1 cellular context compared by ENCODE assay signal in the genomic region with DNA sequence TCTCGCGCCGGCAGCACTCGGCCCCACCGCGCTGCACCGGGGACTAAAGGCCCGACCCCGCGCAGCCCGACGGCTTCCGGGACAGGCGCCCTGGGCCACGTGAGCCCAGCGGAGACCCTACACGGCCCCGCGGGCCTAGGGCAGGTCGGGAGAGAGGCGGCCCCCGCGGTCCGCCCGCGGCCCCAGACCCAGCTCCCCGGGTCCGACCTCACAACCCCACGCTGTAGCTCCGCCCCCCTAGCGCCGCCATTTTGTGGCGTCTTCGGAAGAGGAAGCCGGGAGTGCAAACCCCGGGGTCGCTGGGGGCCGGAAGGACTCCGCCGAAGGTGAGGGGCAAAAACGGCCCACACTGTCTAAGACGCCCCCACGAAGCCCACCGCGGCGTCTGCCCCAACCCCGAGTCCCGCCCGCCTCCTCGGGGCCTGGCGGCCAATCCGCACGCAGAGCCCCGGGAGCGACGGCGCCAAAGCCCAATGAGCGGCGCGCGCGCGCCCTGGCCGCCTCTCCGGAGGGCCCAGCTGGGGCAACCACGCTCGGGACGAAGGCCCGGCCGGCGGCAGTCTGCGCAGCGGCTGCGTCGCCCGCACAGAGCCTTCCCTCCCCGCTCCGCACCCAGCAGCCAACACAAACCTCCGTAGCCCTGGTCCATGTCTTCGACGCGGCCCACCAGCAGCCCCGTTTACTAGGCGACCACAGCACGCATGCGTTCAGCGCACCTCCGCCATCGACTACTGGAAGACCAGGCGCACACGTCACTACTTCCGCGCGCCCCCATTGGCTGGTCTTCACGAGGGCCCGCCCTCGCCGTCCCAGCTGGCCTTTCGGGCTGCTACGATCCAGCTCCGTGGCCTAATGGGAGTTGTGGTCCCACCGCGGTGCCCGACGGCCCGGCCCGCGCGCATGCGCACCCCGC.
TF ChIP-seq lines count a peak whose summit lies in the region.

A gene (minus strand): TSS at position 705 of the 913 bp plus-strand sequence. CDS start 56 bp downstream, at position 649.

TF ChIP-seq in HEK293, 187 proteins besides CTCF, POLR2A, EP300 and RAD21 (continued from another document and continues in another):
- TF ChIP-seq, protein P1, sequence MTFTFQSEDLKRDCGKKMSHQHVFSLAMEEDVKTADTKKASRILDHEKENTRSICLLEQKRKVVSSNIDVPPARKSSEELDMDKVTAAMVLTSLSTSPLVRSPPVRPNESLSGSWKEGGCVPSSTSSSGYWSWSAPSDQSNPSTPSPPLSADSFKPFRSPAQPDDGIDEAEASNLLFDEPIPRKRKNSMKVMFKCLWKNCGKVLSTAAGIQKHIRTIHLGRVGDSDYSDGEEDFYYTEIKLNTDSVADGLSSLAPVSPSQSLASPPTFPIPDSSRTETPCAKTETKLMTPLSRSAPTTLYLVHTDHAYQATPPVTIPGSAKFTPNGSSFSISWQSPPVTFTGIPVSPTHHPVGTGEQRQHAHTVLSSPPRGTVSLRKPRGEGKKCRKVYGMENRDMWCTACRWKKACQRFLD (tag by site-specific recombination; IDR thresholded peaks at IDR 0.05): no peak
- TF ChIP-seq MEIS1 (CRISPR knock-in tag; IDR thresholded peaks at IDR 0.05; ENCODE audit: borderline replicate concordance) (no peak), ZNF660 (tag by site-specific recombination; IDR thresholded peaks at IDR 0.05) (peak; percentile 87), OVOL3 (tag by site-specific recombination; IDR thresholded peaks at IDR 0.05) (no peak), ZNF600 (tag by site-specific recombination; IDR thresholded peaks at IDR 0.05) (no peak), ZNF548 (tag by site-specific recombination; IDR thresholded peaks at IDR 0.05) (no peak), ZNF221 (tag by site-specific recombination; IDR thresholded peaks at IDR 0.05; ENCODE audit: borderline replicate concordance) (no peak), ZNF658 (tag by site-specific recombination; IDR thresholded peaks at IDR 0.05) (no peak), ZNF23 (tag by site-specific recombination; IDR thresholded peaks at IDR 0.05; ENCODE audit: borderline replicate concordance) (no peak), ZNF701 (tag by site-specific recombination; IDR thresholded peaks at IDR 0.05) (no peak), ZNF184 (tag by site-specific recombination; IDR thresholded peaks at IDR 0.05) (peak; percentile 36; the same call in 1 of the 2 replicates), ZNF776 (tag by site-specific recombination; IDR thresholded peaks at IDR 0.05; ENCODE audit: borderline replicate concordance) (no peak), SALL2 (tag by site-specific recombination; IDR thresholded peaks at IDR 0.05; ENCODE audit: borderline replicate concordance) (no peak), ZNF529 (tag by site-specific recombination; IDR thresholded peaks at IDR 0.05; ENCODE audit: insufficient replicate concordance) (no peak), ZFP41 (tag by site-specific recombination; IDR thresholded peaks at IDR 0.05; ENCODE audit: borderline replicate concordance) (no peak), ZFP69B (tag by site-specific recombination; IDR thresholded peaks at IDR 0.05) (no peak; the same call in 1 of the 2 replicates), ZNF76 (tag by site-specific recombination; IDR thresholded peaks at IDR 0.05; ENCODE audit: borderline replicate concordance, low read depth) (peak; percentile 95), FEZF1 (tag by site-specific recombination; IDR thresholded peaks at IDR 0.05) (no peak), ZNF112 (tag by site-specific recombination; IDR thresholded peaks at IDR 0.05) (no peak), ZBTB21 (tag by site-specific recombination; IDR thresholded peaks at IDR 0.05) (no peak), ZNF274 (IDR thresholded peaks at IDR 0.05; ENCODE audit: low read length) (no peak), ZNF274 (tag by site-specific recombination; IDR thresholded peaks at IDR 0.05; ENCODE audit: borderline replicate concordance) (no peak), ZBTB20 (tag by site-specific recombination; IDR thresholded peaks at IDR 0.05) (peak; percentile 97), ZNF549 (tag by site-specific recombination; IDR thresholded peaks at IDR 0.05) (no peak), ZBTB7A (tag by site-specific recombination; IDR thresholded peaks at IDR 0.05; ENCODE audit: low read depth) (peak; percentile 8; the same call in 1 of the 2 replicates), ZSCAN23 (tag by site-specific recombination; IDR thresholded peaks at IDR 0.05) (no peak), ZNF571 (tag by site-specific recombination; IDR thresholded peaks at IDR 0.05) (no peak), SETDB1 (IDR thresholded peaks at IDR 0.05; ENCODE audit: insufficient read length, low read length) (no peak), ZNF433 (tag by site-specific recombination; IDR thresholded peaks at IDR 0.05; ENCODE audit: low read depth) (no peak), ZNF664 (tag by site-specific recombination; IDR thresholded peaks at IDR 0.05) (no peak)
- TF ChIP-seq, protein P2, sequence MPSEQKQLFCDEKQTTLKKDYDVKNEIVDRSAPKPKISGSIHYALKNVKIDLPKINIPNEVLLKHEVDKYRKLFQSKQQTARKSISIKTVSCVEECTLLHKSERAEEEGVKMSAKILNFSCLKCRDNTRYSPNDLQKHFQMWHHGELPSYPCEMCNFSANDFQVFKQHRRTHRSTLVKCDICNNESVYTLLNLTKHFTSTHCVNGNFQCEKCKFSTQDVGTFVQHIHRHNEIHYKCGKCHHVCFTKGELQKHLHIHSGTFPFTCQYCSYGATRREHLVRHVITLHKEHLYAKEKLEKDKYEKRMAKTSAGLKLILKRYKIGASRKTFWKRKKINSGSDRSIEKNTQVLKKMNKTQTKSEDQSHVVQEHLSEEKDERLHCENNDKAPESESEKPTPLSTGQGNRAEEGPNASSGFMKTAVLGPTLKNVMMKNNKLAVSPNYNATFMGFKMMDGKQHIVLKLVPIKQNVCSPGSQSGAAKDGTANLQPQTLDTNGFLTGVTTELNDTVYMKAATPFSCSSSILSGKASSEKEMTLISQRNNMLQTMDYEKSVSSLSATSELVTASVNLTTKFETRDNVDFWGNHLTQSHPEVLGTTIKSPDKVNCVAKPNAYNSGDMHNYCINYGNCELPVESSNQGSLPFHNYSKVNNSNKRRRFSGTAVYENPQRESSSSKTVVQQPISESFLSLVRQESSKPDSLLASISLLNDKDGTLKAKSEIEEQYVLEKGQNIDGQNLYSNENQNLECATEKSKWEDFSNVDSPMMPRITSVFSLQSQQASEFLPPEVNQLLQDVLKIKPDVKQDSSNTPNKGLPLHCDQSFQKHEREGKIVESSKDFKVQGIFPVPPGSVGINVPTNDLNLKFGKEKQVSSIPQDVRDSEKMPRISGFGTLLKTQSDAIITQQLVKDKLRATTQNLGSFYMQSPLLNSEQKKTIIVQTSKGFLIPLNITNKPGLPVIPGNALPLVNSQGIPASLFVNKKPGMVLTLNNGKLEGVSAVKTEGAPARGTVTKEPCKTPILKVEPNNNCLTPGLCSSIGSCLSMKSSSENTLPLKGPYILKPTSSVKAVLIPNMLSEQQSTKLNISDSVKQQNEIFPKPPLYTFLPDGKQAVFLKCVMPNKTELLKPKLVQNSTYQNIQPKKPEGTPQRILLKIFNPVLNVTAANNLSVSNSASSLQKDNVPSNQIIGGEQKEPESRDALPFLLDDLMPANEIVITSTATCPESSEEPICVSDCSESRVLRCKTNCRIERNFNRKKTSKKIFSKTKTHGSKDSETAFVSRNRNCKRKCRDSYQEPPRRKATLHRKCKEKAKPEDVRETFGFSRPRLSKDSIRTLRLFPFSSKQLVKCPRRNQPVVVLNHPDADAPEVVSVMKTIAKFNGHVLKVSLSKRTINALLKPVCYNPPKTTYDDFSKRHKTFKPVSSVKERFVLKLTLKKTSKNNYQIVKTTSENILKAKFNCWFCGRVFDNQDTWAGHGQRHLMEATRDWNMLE (tag by site-specific recombination; conservative IDR thresholded peaks at IDR 0.05; ENCODE audit: low read depth): 0 out of 2 replicates have a peak, but pooled peaks have one; percentile 28
- TF ChIP-seq, protein P3, sequence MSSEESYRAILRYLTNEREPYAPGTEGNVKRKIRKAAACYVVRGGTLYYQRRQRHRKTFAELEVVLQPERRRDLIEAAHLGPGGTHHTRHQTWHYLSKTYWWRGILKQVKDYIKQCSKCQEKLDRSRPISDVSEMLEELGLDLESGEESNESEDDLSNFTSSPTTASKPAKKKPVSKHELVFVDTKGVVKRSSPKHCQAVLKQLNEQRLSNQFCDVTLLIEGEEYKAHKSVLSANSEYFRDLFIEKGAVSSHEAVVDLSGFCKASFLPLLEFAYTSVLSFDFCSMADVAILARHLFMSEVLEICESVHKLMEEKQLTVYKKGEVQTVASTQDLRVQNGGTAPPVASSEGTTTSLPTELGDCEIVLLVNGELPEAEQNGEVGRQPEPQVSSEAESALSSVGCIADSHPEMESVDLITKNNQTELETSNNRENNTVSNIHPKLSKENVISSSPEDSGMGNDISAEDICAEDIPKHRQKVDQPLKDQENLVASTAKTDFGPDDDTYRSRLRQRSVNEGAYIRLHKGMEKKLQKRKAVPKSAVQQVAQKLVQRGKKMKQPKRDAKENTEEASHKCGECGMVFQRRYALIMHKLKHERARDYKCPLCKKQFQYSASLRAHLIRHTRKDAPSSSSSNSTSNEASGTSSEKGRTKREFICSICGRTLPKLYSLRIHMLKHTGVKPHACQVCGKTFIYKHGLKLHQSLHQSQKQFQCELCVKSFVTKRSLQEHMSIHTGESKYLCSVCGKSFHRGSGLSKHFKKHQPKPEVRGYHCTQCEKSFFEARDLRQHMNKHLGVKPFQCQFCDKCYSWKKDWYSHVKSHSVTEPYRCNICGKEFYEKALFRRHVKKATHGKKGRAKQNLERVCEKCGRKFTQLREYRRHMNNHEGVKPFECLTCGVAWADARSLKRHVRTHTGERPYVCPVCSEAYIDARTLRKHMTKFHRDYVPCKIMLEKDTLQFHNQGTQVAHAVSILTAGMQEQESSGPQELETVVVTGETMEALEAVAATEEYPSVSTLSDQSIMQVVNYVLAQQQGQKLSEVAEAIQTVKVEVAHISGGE (tag by site-specific recombination; conservative IDR thresholded peaks at IDR 0.05; ENCODE audit: low read depth): peak; percentile 83
- TF ChIP-seq, protein P4, sequence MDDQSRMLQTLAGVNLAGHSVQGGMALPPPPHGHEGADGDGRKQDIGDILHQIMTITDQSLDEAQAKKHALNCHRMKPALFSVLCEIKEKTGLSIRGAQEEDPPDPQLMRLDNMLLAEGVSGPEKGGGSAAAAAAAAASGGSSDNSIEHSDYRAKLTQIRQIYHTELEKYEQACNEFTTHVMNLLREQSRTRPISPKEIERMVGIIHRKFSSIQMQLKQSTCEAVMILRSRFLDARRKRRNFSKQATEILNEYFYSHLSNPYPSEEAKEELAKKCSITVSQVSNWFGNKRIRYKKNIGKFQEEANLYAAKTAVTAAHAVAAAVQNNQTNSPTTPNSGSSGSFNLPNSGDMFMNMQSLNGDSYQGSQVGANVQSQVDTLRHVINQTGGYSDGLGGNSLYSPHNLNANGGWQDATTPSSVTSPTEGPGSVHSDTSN (CRISPR knock-in tag; IDR thresholded peaks at IDR 0.05): peak; percentile 69; the same call in 1 of the 2 replicates
- TF ChIP-seq, protein P5, sequence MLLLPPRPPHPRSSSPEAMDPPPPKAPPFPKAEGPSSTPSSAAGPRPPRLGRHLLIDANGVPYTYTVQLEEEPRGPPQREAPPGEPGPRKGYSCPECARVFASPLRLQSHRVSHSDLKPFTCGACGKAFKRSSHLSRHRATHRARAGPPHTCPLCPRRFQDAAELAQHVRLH (tag by site-specific recombination; IDR thresholded peaks at IDR 0.05): no peak
- TF ChIP-seq, protein P6, sequence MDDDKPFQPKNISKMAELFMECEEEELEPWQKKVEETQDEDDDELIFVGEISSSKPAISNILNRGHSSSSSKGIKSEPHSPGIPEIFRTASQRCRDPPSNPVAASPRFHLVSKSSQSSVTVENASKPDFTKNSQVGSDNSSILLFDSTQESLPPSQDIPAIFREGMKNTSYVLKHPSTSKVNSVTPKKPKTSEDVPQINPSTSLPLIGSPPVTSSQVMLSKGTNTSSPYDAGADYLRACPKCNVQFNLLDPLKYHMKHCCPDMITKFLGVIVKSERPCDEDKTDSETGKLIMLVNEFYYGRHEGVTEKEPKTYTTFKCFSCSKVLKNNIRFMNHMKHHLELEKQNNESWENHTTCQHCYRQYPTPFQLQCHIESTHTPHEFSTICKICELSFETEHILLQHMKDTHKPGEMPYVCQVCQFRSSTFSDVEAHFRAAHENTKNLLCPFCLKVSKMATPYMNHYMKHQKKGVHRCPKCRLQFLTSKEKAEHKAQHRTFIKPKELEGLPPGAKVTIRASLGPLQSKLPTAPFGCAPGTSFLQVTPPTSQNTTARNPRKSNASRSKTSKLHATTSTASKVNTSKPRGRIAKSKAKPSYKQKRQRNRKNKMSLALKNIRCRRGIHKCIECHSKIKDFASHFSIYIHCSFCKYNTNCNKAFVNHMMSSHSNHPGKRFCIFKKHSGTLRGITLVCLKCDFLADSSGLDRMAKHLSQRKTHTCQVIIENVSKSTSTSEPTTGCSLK (tag by site-specific recombination; IDR thresholded peaks at IDR 0.05): no peak
- TF ChIP-seq, protein P7, sequence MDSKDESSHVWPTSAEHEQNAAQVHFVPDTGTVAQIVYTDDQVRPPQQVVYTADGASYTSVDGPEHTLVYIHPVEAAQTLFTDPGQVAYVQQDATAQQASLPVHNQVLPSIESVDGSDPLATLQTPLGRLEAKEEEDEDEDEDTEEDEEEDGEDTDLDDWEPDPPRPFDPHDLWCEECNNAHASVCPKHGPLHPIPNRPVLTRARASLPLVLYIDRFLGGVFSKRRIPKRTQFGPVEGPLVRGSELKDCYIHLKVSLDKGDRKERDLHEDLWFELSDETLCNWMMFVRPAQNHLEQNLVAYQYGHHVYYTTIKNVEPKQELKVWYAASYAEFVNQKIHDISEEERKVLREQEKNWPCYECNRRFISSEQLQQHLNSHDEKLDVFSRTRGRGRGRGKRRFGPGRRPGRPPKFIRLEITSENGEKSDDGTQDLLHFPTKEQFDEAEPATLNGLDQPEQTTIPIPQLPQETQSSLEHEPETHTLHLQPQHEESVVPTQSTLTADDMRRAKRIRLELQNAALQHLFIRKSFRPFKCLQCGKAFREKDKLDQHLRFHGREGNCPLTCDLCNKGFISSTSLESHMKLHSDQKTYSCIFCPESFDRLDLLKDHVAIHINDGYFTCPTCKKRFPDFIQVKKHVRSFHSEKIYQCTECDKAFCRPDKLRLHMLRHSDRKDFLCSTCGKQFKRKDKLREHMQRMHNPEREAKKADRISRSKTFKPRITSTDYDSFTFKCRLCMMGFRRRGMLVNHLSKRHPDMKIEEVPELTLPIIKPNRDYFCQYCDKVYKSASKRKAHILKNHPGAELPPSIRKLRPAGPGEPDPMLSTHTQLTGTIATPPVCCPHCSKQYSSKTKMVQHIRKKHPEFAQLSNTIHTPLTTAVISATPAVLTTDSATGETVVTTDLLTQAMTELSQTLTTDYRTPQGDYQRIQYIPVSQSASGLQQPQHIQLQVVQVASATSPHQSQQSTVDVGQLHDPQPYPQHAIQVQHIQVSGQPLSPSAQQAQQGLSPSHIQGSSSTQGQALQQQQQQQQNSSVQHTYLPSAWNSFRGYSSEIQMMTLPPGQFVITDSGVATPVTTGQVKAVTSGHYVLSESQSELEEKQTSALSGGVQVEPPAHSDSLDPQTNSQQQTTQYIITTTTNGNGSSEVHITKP (tag by site-specific recombination; IDR thresholded peaks at IDR 0.05): peak; percentile 15; the same call in 1 of the 2 replicates
- TF ChIP-seq, protein P8, sequence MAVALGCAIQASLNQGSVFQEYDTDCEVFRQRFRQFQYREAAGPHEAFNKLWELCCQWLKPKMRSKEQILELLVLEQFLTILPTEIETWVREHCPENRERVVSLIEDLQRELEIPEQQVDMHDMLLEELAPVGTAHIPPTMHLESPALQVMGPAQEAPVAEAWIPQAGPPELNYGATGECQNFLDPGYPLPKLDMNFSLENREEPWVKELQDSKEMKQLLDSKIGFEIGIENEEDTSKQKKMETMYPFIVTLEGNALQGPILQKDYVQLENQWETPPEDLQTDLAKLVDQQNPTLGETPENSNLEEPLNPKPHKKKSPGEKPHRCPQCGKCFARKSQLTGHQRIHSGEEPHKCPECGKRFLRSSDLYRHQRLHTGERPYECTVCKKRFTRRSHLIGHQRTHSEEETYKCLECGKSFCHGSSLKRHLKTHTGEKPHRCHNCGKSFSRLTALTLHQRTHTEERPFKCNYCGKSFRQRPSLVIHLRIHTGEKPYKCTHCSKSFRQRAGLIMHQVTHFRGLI (tag by site-specific recombination; IDR thresholded peaks at IDR 0.05): 0 out of 2 replicates have a peak, but pooled peaks have one; percentile 12
